In the genomic region with DNA sequence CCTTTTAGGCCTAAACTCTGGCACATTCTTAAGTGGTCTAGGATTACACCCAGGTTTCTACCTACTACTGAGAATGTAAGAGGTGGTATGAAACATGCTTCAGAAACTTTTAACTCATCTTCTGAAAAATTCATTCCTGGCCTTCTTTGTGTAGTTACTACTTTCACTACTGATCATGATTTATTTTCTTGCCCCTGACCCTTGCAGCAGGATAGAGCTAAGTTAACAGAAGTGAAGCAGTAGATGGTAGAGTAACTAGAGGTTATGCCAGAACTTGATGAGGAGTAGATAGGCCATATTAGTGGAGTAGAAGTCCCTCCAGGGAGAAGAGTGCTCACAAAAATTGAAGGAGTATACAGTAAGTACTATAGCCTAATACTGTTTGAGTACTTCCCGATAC, we compare ENCODE assay signal across 18 cellular contexts.
"Had no signal": no experiment of that assay in that cellular context is flagged by ENCODE, and none has a peak within 500 bp of the region (broad histone marks: within the 10 kb centered on the region; RNA-seq: fewer than 3 reads in every experiment).

No MANE protein-coding gene starts in this region.

- H3K27ac ChIP-seq: RWPE1 had no signal

- ATAC-seq: SK-N-SH treated with all-trans-retinoic acid at 6 μM for 48 hours, T-helper 17 cell had no signal

- DNase-seq: KBM-7, NCI-H1092, NCI-H1105 treated with DMSO at 0.1 percent for 48 hours, NCI-H1417 treated with DMSO at 0.1 percent for 48 hours, NCI-H146, NCI-H1694 treated with DMSO at 0.1 percent for 48 hours, NCI-H1930, NCI-H2081, NCI-H2107, NCI-H2227 treated with DMSO at 0.1 percent for 48 hours, NCI-H524, NCI-H69, NCI-H774, SHP77, T-helper 1 cell, T-helper 17 cell had no signal
